ENCODE assay signal across 8 cellular contexts in the genomic region with DNA sequence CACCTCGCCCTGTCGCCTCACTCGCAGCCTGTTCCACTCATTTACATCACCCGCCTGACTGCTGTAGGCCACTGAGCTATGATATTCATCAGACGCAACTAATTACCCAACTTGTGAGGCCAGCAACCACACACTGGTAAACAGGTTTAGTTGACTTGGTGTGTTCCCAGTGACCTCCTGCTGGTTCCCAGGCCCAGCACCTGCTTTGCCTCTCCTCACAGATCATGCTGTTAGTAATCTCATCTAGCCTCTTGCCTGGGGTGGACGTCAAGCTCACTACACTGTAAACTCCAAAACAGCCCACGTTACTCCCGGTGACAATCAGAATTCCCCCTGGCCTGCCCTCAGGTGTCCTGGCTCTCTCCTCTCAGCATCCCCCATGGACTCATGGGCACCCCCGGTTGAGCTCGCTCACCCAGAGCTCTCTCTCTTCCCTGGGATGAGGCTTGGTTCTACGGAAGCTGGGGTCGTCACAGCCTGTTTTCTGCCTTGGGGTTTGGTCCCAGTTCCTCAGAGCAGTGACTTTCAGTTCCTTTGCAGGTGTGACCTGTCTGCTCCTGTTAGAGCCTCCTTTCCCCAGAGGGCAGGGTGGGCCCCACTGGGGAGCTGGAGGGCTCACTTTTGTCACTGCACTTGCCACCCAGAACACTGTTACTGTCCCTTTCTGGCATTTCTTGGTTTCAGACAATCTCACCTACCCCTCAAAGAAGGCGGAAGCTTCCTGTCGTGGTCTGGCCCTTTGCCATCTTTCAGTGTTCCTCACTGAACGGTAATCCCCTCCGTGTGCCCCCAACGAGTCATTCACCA. TPM values are rescaled to one million over a fixed set of nuclear protein-coding genes. Genes with fewer than 3 reads are reported as not detected.
A peak's percentile ranks its signal among the peaks of the same experiment; 100 is the strongest.
DNase-seq lines count a peak whose midpoint lies in the region; ATAC-seq and TF ChIP-seq lines count a peak whose summit lies in the region.

No MANE protein-coding gene starts in this region.

- H3K36me3 Mint-ChIP-seq in T-helper 17 cell (ENCODE audit: low read depth): peaks cover 2% of the 10 kb centered on the region

- no peaks in the 10 kb centered on the region for H3K9me3 ChIP-seq in T-helper 17 cell (ENCODE audit: control insufficient read depth, low read length, poor library complexity, severe bottlenecking)

- peak overlapping the region; percentile 84 for H3K4me3 Mint-ChIP-seq in T-helper 17 cell

- H3K4me1 Mint-ChIP-seq in T-helper 17 cell: peaks cover 49% of the 10 kb centered on the region

- ATAC-seq in GM18868 (IDR thresholded peaks at IDR 0.05; ENCODE audit: unreplicated experiment) (peak; percentile 79), HG02885 (IDR thresholded peaks at IDR 0.05; ENCODE audit: poor library complexity, unreplicated experiment) (peak; percentile 83), T-helper 17 cell (peak; percentile 79)

- DNase-seq in T-helper 17 cell (peak in 1 of 3 donors; percentile 26), erythroblast (lab: John Stamatoyannopoulos, UW) (peak; percentile 43 to 64), SHP77 treated with DMSO at 0.1 percent for 48 hours (lab: John Stamatoyannopoulos, UW) (no peak), iPS-NIHi11 (ENCODE audit: low spot score) (no peak), NCI-H748 treated with DMSO at 0.1 percent for 48 hours (lab: John Stamatoyannopoulos, UW) (no peak), inferior parietal cortex (ENCODE audit: extremely low spot score) (no peak)

- no peak for TF ChIP-seq POLR2A in erythroblast (IDR thresholded peaks at IDR 0.05; ENCODE audit: low read length)

- peak overlapping the region; percentile 96 for H3K27ac Mint-ChIP-seq in T-helper 17 cell

- H3K27me3 Mint-ChIP-seq in T-helper 17 cell: no peaks in the 10 kb centered on the region

RNA-seq across cellular contexts. Expression of gene INPP5D, which starts 40.3 kb away (rescaled TPM):
- total RNA-seq in T-helper 17 cell: 100 to 1,000 TPM; 163 to 184 TPM

Comparison
In these comparisons a context has a peak if more than half of its experiments do, and no peak if none do; other contexts are left out.
1. DNase-seq: peak in erythroblast (2 of 2); none in SHP77 treated with DMSO at 0.1 percent for 48 hours (single experiment), iPS-NIHi11 (single experiment), NCI-H748 treated with DMSO at 0.1 percent for 48 hours (single experiment) and inferior parietal cortex (single experiment).
2. Peak in every context shown above with its lines, with median percentiles within 50 percentile points of each other: ATAC-seq.